Comparison of ENCODE assay signal across 8 cellular contexts in the genomic region with DNA sequence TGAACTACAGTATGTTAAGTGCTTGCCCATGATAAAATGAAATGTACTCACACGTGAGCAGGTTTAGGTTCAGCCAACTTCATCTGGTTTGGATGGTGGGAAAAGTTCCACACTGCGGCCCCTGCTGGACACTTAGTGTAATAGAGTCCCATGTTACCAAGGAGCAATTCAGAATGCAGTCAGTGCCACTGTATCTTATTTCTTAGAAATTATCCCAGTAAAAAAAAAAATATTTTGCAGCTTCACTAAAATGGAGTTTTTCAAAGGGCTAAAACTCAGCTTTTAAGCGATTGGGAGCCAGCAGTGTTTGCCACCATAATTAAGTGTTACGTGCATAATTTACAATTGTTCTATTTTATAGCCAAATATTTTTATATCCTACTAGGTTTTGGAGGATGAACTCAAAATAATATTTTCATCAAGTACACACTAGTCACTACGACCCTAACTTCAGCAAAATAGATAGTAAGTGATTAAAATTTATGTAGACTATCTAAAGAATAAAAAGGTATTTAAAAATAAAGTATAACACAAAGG.
DNase-seq lines count a peak whose midpoint lies in the region; ATAC-seq and TF ChIP-seq lines count a peak whose summit lies in the region.

No MANE protein-coding gene starts in this region.

- H3K36me3 Mint-ChIP-seq in stimulated activated memory B cell treated with anti-CD40 and anti-IgM and Interleukin-4, amounts not matched to agents 10 μg/mL and 1 μg/mL and 100 μg/mL, for 72 hours = no peaks in the 10 kb centered on the region

- H3K27me3 Mint-ChIP-seq in stimulated activated memory B cell treated with anti-CD40 and anti-IgM and Interleukin-4, amounts not matched to agents 10 μg/mL and 1 μg/mL and 100 μg/mL, for 72 hours = no peaks in the 10 kb centered on the region

- H3K27me3 ChIP-seq in liver (ENCODE audit: control insufficient read depth in 4 of 4, insufficient read depth in 4 of 4, low read length in 3 of 4) = no peaks in the 10 kb centered on the region

- no peak overlapping the region for H3K27ac Mint-ChIP-seq in stimulated activated memory B cell treated with anti-CD40 and anti-IgM and Interleukin-4, amounts not matched to agents 10 μg/mL and 1 μg/mL and 100 μg/mL, for 72 hours

- TF ChIP-seq RAD21 in liver (IDR thresholded peaks at IDR 0.05) = peak; percentile 75 to 85

- WGBS in liver = 25% methylated on average over 5 of the region's 5 CpGs

- CTCF ChIA-PET in HEK293 (lab: Yijun Ruan, JAX) = interaction anchor here (0.5 to 1.4 kb wide), 9 partner anchors 13 to 992 kb away, joined by 3 to 6 read pairs (median 3); no protein-coding TSS in a partner anchor

- ATAC-seq in stimulated activated memory B cell treated with anti-CD40 and anti-IgM and Interleukin-4, amounts not matched to agents 10 μg/mL and 1 μg/mL and 100 μg/mL, for 72 hours = peak; percentile 56

- no peak overlapping the region for H3K4me3 Mint-ChIP-seq in stimulated activated memory B cell treated with anti-CD40 and anti-IgM and Interleukin-4, amounts not matched to agents 10 μg/mL and 1 μg/mL and 100 μg/mL, for 72 hours

- POLR2A ChIA-PET in HEK293 (lab: Yijun Ruan, JAX) = no interaction called here

- H3K9me3 ChIP-seq in HEK293 (ENCODE audit: control insufficient read depth, insufficient read depth, low read depth, low read length) = no peaks in the 10 kb centered on the region
- no peaks in the 10 kb centered on the region for H3K9me3 ChIP-seq in liver (ENCODE audit: control insufficient read depth in 4 of 4, low read length in 3 of 4)

- no peaks in the 10 kb centered on the region for H3K4me1 ChIP-seq in HEK293 (ENCODE audit: control insufficient read depth, insufficient read depth, low read length)
- H3K4me1 ChIP-seq in liver (ENCODE audit: control insufficient read depth in 4 of 4, insufficient read depth in 4 of 4, low read length in 3 of 4) = peaks cover 0 to 9% (median 7%) of the 10 kb centered on the region in 4 donors

- no peaks in the 10 kb centered on the region for H3K9me3 Mint-ChIP-seq in stimulated activated memory B cell treated with anti-CD40 and anti-IgM and Interleukin-4, amounts not matched to agents 10 μg/mL and 1 μg/mL and 100 μg/mL, for 72 hours

- H3K4me1 Mint-ChIP-seq in stimulated activated memory B cell treated with anti-CD40 and anti-IgM and Interleukin-4, amounts not matched to agents 10 μg/mL and 1 μg/mL and 100 μg/mL, for 72 hours = no peaks in the 10 kb centered on the region

- H3K27ac ChIP-seq in 22Rv1 (no peak overlapping the region), HEK293 (ENCODE audit: extremely low read depth, low read depth, low read length) (no peak overlapping the region), liver (ENCODE audit: low read depth in 1 of 2, low read length in 2 of 2) (no peak overlapping the region)

- no peak overlapping the region for H3K4me3 ChIP-seq in HEK293 (ENCODE audit: low read depth, low read length)
- no peak overlapping the region for H3K4me3 ChIP-seq in liver (ENCODE audit: low read depth in 1 of 3, low read length in 3 of 3)

- TF ChIP-seq CTCF in 22Rv1 (IDR thresholded peaks at IDR 0.05) = peak; percentile 91
- peak; percentile 47 for TF ChIP-seq CTCF in GM12801 (IDR thresholded peaks at IDR 0.05; ENCODE audit: extremely low read depth, insufficient read length)
- TF ChIP-seq CTCF in HEK293 (tag by site-specific recombination; IDR thresholded peaks at IDR 0.05) = no peak
- TF ChIP-seq CTCF in liver (IDR thresholded peaks at IDR 0.05; ENCODE audit: low read depth, low read length, missing input control) = peak; percentile 81

- DNase-seq in M059J (ENCODE audit: low read depth) = peak; percentile 41
- peak; percentile 32 for DNase-seq in UCSD-AML1 (lab: John Stamatoyannopoulos, UW; ENCODE audit: unreplicated experiment)
- peak; percentile 71 for DNase-seq in dedifferentiated amniotic fluid mesenchymal stem cell (ENCODE audit: extremely low spot score)

- no peaks in the 10 kb centered on the region for H3K36me3 ChIP-seq in HEK293 (ENCODE audit: control insufficient read depth in 2 of 2, insufficient read depth in 1 of 2, low read length in 2 of 2)
- no peaks in the 10 kb centered on the region for H3K36me3 ChIP-seq in liver (ENCODE audit: control insufficient read depth in 4 of 4, insufficient read depth in 3 of 4, low read depth in 1 of 4, low read length in 3 of 4)

- no peak overlapping the region for H3K9ac ChIP-seq in liver (ENCODE audit: low read depth in 1 of 2, low read length in 2 of 2)

TF ChIP-seq in HEK293, 187 proteins besides CTCF, POLR2A, EP300 and RAD21:
- TF ChIP-seq ZNF654 (tag by site-specific recombination; IDR thresholded peaks at IDR 0.05; ENCODE audit: low read depth) = peak; percentile 42
- TF ChIP-seq, protein P1, sequence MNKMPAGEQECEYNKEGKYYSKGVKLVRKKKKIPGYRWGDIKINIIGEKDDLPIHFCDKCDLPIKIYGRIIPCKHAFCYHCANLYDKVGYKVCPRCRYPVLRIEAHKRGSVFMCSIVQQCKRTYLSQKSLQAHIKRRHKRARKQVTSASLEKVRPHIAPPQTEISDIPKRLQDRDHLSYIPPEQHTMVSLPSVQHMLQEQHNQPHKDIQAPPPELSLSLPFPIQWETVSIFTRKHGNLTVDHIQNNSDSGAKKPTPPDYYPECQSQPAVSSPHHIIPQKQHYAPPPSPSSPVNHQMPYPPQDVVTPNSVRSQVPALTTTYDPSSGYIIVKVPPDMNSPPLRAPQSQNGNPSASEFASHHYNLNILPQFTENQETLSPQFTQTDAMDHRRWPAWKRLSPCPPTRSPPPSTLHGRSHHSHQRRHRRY (tag by site-specific recombination; IDR thresholded peaks at IDR 0.05) = no peak
TF ChIP-seq in HEK293: peak in this region for 1.

TF ChIP-seq in liver, 16 proteins besides CTCF, POLR2A, EP300 and RAD21:
- TF ChIP-seq HNF4G (IDR thresholded peaks at IDR 0.05) (no peak), YY1 (IDR thresholded peaks at IDR 0.05) (peak; percentile 0)
